ENCODE assay signal across 9 cellular contexts in the genomic region with DNA sequence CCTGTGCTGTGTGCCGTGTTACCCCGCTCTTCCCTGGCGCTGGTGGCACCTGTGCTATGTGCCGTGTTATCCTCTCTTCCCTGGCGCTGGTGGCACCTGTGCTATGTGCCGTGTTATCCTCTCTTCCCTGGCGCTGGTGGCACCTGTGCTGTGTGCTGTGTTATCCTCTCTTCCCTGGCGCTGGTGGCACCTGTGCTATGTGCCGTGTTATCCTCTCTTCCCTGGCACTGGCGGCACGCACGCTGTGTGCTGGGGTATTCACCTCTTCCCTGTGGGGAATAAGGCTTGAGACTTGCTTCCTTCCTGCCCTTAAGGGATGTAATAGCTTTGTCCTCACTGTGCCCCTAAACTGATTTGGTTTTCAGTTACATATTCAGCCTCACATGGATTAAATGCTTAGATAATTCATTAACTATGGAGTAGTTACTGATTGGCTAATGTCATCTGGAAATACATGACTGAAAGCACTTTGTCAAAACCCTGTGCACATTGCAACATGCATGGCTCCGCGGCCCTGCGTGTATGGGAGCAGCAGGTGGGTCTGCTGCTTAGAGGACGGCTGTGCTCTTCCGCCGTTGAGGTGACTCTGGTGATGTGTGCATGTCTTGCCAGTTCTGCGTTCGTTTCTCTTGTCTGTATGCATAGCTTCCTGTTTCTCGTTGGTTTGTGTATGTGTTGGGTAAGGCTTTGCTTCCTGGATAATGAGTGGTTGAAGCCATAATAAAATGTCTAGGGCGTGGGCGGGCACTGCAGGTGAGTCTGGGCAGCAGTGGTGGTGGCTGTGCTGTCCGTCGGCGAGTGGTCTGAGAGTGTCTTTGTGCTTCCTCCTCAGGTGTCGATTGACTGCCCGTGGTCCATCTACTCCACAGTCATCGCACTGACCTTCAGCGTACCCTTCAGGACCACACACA. TPM values are rescaled to one million over a fixed set of nuclear protein-coding genes. Genes with fewer than 3 reads are reported as not detected.
A peak's percentile ranks its signal among the peaks of the same experiment; 100 is the strongest.
DNase-seq lines count a peak whose midpoint lies in the region; ATAC-seq and FAIRE-seq lines count a peak whose summit lies in the region.
"Had no signal": no experiment of that assay in that cellular context is flagged by ENCODE, and none has a peak within 500 bp of the region (broad histone marks: within the 10 kb centered on the region; RNA-seq: fewer than 3 reads in every experiment).

No MANE protein-coding gene starts in this region.

- POLR2A ChIA-PET in activated naive CD8-positive, alpha-beta T cell treated with anti-CD3 and anti-CD28 coated beads, Interleukin-2, amount 10 ng/mL, durations not matched to agents 7 days and 5 days (lab: Charles Lee): interaction anchor here (0.6 to 1.9 kb wide), 4 partner anchors 24 to 223 kb away, joined by 3 to 6 read pairs (median 3); no protein-coding TSS in a partner anchor

- H4K8ac ChIP-seq in neuronal stem cell (ENCODE audit: low read depth, low read length): peak overlapping the region; percentile 31

- H3K79me1 ChIP-seq in neuronal stem cell (ENCODE audit: low read depth, low read length): peaks cover 5% of the 10 kb centered on the region

- H3K9me3 Mint-ChIP-seq in IgD-negative memory B cell: no peaks in the 10 kb centered on the region
- no peaks in the 10 kb centered on the region for H3K9me3 Mint-ChIP-seq in activated naive CD8-positive, alpha-beta T cell treated with anti-CD3 and anti-CD28 coated beads, Interleukin-2, amount 10 ng/mL, durations not matched to agents 7 days and 5 days

- no peak overlapping the region for H2BK5ac ChIP-seq in neuronal stem cell (ENCODE audit: low read length)

- peak; percentile 89 for ATAC-seq in activated naive CD8-positive, alpha-beta T cell treated with anti-CD3 and anti-CD28 coated beads, Interleukin-2, amount 10 ng/mL, durations not matched to agents 7 days and 5 days (ENCODE audit: low read depth)
- ATAC-seq in GM21381 (IDR thresholded peaks at IDR 0.05; ENCODE audit: unreplicated experiment): no peak
- no peak for ATAC-seq in GM21526 (IDR thresholded peaks at IDR 0.05; ENCODE audit: low FRiP score, unreplicated experiment)

- H3K23ac ChIP-seq in neuronal stem cell (ENCODE audit: low read depth, low read length, poor library complexity): no peak overlapping the region

- no peak overlapping the region for H4K91ac ChIP-seq in neuronal stem cell (ENCODE audit: low read depth, low read length, poor library complexity)

- peak; percentile 15 for DNase-seq in GM18507 (ENCODE audit: extremely low spot score, insufficient read length, low read depth)
- DNase-seq in activated naive CD8-positive, alpha-beta T cell treated with anti-CD3 and anti-CD28 coated beads, Interleukin-2, amount 10 ng/mL, durations not matched to agents 7 days and 5 days: peak; percentile 52
- no peak for DNase-seq in neuronal stem cell (ENCODE audit: low spot score)
- DNase-seq in NCI-H1417 (lab: John Stamatoyannopoulos, UW): no peak
- DNase-seq in anterior cingulate cortex (lab: John Stamatoyannopoulos, UW): no peak
- DNase-seq: mesendoderm had no signal

- no peak overlapping the region for H3K18ac ChIP-seq in neuronal stem cell (ENCODE audit: low read length)

- H3K36me3 Mint-ChIP-seq in IgD-negative memory B cell: peaks cover 14% of the 10 kb centered on the region
- H3K36me3 Mint-ChIP-seq in activated naive CD8-positive, alpha-beta T cell treated with anti-CD3 and anti-CD28 coated beads, Interleukin-2, amount 10 ng/mL, durations not matched to agents 7 days and 5 days: peaks cover 56% of the 10 kb centered on the region

- H2BK15ac ChIP-seq in neuronal stem cell (ENCODE audit: low read length): no peak overlapping the region

- peak overlapping the region; percentile 5 to 89 (median 34) for H3K4me3 Mint-ChIP-seq in IgD-negative memory B cell
- peak overlapping the region; percentile 80 for H3K4me3 Mint-ChIP-seq in activated naive CD8-positive, alpha-beta T cell treated with anti-CD3 and anti-CD28 coated beads, Interleukin-2, amount 10 ng/mL, durations not matched to agents 7 days and 5 days

- H3K9ac ChIP-seq in neuronal stem cell (ENCODE audit: low read depth, low read length, poor library complexity): no peak overlapping the region

- no peak overlapping the region for H3K4ac ChIP-seq in neuronal stem cell (ENCODE audit: low read length)

- H3K27ac Mint-ChIP-seq in IgD-negative memory B cell: peak overlapping the region; percentile 80 to 97 (median 96)
- peak overlapping the region; percentile 92 for H3K27ac Mint-ChIP-seq in activated naive CD8-positive, alpha-beta T cell treated with anti-CD3 and anti-CD28 coated beads, Interleukin-2, amount 10 ng/mL, durations not matched to agents 7 days and 5 days

- H3K27me3 ChIP-seq in neuronal stem cell (ENCODE audit: control insufficient read depth in 3 of 3, insufficient read depth in 3 of 3, low read depth in 1 of 3, low read length in 3 of 3): no peaks in the 10 kb centered on the region

- peaks cover 16 to 30% (median 29%) of the 10 kb centered on the region in 3 donors for H3K4me1 Mint-ChIP-seq in IgD-negative memory B cell
- H3K4me1 Mint-ChIP-seq in activated naive CD8-positive, alpha-beta T cell treated with anti-CD3 and anti-CD28 coated beads, Interleukin-2, amount 10 ng/mL, durations not matched to agents 7 days and 5 days: peaks cover 62% of the 10 kb centered on the region

- H3K4me3 ChIP-seq in neuronal stem cell (ENCODE audit: low read length in 2 of 2): no peak overlapping the region

- H3K27ac ChIP-seq in neuronal stem cell (replicated peaks; ENCODE audit: low read length): no peak overlapping the region

- peak overlapping the region; percentile 95 for H3K14ac ChIP-seq in neuronal stem cell (ENCODE audit: low read length)

- H2BK12ac ChIP-seq in neuronal stem cell (ENCODE audit: low read length): no peak overlapping the region

- peaks cover 47 to 91% of the 10 kb centered on the region in 2 donors for H3K36me3 ChIP-seq in neuronal stem cell (replicated peaks in 1 of 2; ENCODE audit: control insufficient read depth in 2 of 2, insufficient read depth in 2 of 2, low read length in 2 of 2)

- no peak overlapping the region for H2AFZ ChIP-seq in neuronal stem cell (ENCODE audit: low read length)

- H2AK5ac ChIP-seq in neuronal stem cell (ENCODE audit: low read depth, low read length): no peak overlapping the region

- no peaks in the 10 kb centered on the region for H3K27me3 Mint-ChIP-seq in IgD-negative memory B cell
- H3K27me3 Mint-ChIP-seq in activated naive CD8-positive, alpha-beta T cell treated with anti-CD3 and anti-CD28 coated beads, Interleukin-2, amount 10 ng/mL, durations not matched to agents 7 days and 5 days: no peaks in the 10 kb centered on the region

- no peak overlapping the region for H2BK120ac ChIP-seq in neuronal stem cell (ENCODE audit: low read depth, low read length)

- peaks cover 0 to 2% of the 10 kb centered on the region in 2 donors for H3K9me3 ChIP-seq in neuronal stem cell (replicated peaks in 1 of 2; ENCODE audit: control insufficient read depth in 2 of 2, insufficient read depth in 1 of 2, low read depth in 1 of 2, low read length in 2 of 2)

- FAIRE-seq in GM18507 (lab: Jason Lieb, UNC): peak; percentile 89

- H3K4me2 ChIP-seq in neuronal stem cell (ENCODE audit: insufficient read depth, low read length, poor library complexity, severe bottlenecking): no peak overlapping the region

- no CpG with 5 or more reads among the region's 30 CpGs for WGBS in neuronal stem cell (ENCODE audit: extremely low coverage in 2 of 2, insufficient read length in 2 of 2, insufficient replicate concordance in 1 of 2), 2 donors

- no peaks in the 10 kb centered on the region for H3K4me1 ChIP-seq in neuronal stem cell (ENCODE audit: control insufficient read depth in 2 of 2, insufficient read depth in 1 of 2, low read depth in 1 of 2, low read length in 2 of 2)

RNA-seq across cellular contexts. Expression of gene PWP2, which starts 17.9 kb away (rescaled TPM):
- polyA plus RNA-seq in IgD-negative memory B cell: 12.2 TPM
- total RNA-seq in activated naive CD8-positive, alpha-beta T cell treated with anti-CD3 and anti-CD28 coated beads, Interleukin-2, amount 10 ng/mL, durations not matched to agents 7 days and 5 days: 10 to 100 TPM in 1 of 2 experiments, 1 to 10 TPM in 1; 4.5 to 12.2 TPM
- polyA plus RNA-seq in neuronal stem cell (2013, experiment 1 of 2): 1.2 TPM
- polyA plus RNA-seq in neuronal stem cell (2013, experiment 2 of 2): 0.69 TPM

RNA-seq across cellular contexts. Expression of gene GATD3, which starts 44.2 kb away (rescaled TPM):
- 55.2 TPM for polyA plus RNA-seq in IgD-negative memory B cell
- 10 to 100 TPM; 12.7 to 14.6 TPM for total RNA-seq in activated naive CD8-positive, alpha-beta T cell treated with anti-CD3 and anti-CD28 coated beads, Interleukin-2, amount 10 ng/mL, durations not matched to agents 7 days and 5 days
- 10.3 TPM for polyA plus RNA-seq in neuronal stem cell (2013, experiment 1 of 2)
- 12.2 TPM for polyA plus RNA-seq in neuronal stem cell (2013, experiment 2 of 2)

Comparison
In these comparisons a context has a peak if more than half of its experiments do, and no peak if none do; other contexts are left out.
1. DNase-seq: peak in GM18507 (single experiment) and activated naive CD8-positive, alpha-beta T cell treated with anti-CD3 and anti-CD28 coated beads, Interleukin-2, amount 10 ng/mL, durations not matched to agents 7 days and 5 days (single experiment); none in neuronal stem cell (single experiment), NCI-H1417 (0 of 3) and anterior cingulate cortex (0 of 58).